In the genomic region with DNA sequence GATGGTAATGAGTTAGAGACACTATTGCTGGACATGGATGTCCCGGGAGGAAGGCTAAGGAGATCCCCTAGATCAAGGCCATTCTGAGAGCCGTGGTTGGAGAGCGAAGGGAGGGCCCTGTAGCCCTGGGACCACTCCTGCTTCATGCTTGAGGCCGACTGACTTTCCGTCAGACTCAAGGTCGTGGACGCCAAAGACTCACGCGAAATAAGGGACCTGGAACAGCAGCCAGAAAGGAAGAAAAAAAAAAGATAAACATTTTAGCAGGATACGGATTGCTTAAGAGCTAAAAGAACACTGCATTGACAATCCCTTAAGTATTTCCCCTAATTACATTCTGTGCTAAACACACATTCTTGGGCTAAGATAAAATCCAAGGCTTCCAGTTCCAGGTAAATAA, we compare ENCODE assay signal across 15 cellular contexts.
"Had no signal": no experiment of that assay in that cellular context is flagged by ENCODE, and none has a peak within 500 bp of the region (broad histone marks: within the 10 kb centered on the region; RNA-seq: fewer than 3 reads in every experiment).

No MANE protein-coding gene starts in this region.

- H3K9me3 ChIP-seq: colonic mucosa, left lung, pancreas, SK-N-SH, transverse colon had no signal

- H3K4me1 ChIP-seq: colonic mucosa had no signal

- H3K9me3 Mint-ChIP-seq: activated T-helper 1 cell treated with anti-CD3 and anti-CD28 coated beads, Interleukin-12 subunit alpha, Interleukin-12 subunit beta, Interleukin-2, Interleukin-4 antibody, amounts not matched to agents 30 ng/mL and 10 ng/mL and 1 ng/mL, durations not matched to agents 14 hours and 24 hours and 36 hours; stimulated activated naive B cell treated with anti-CD40 and anti-IgM and Interleukin-4, amounts not matched to agents 10 μg/mL and 1 μg/mL and 100 μg/mL, for 72 hours; T-cell had no signal

- H3K4me1 Mint-ChIP-seq: neural crest cell; stimulated activated naive B cell treated with anti-CD40 and anti-IgM and Interleukin-4, amounts not matched to agents 10 μg/mL and 1 μg/mL and 100 μg/mL, for 72 hours; T-cell had no signal

- H3K4me3 ChIP-seq: cardiac muscle cell, colonic mucosa, left lung, pancreas, transverse colon had no signal

- H3K27ac ChIP-seq: cardiac muscle cell, colonic mucosa, left lung, transverse colon had no signal

- H3K27me3 ChIP-seq: cardiac muscle cell, colonic mucosa, left lung, pancreas, transverse colon had no signal

- H3K4me2 ChIP-seq: SK-N-SH had no signal

- H3K36me3 ChIP-seq: cardiac muscle cell, colonic mucosa, left lung, transverse colon had no signal

- H3K9ac ChIP-seq: SK-N-SH had no signal

- ATAC-seq: left lung had no signal

- H3K36me3 Mint-ChIP-seq: stimulated activated naive B cell treated with anti-CD40 and anti-IgM and Interleukin-4, amounts not matched to agents 10 μg/mL and 1 μg/mL and 100 μg/mL, for 72 hours; T-cell had no signal

- H3K27ac Mint-ChIP-seq: activated T-helper 1 cell treated with anti-CD3 and anti-CD28 coated beads, Interleukin-12 subunit alpha, Interleukin-12 subunit beta, Interleukin-2, Interleukin-4 antibody, amounts not matched to agents 30 ng/mL and 10 ng/mL and 1 ng/mL, durations not matched to agents 14 hours and 24 hours and 36 hours; stimulated activated naive B cell treated with anti-CD40 and anti-IgM and Interleukin-4, amounts not matched to agents 10 μg/mL and 1 μg/mL and 100 μg/mL, for 72 hours; T-cell had no signal

- DNase-seq: activated CD4-positive, alpha-beta T cell treated with anti-CD3 and anti-CD28 coated beads, Interleukin-2, amount 50 U/mL, for 1 hour; activated naive CD4-positive, alpha-beta T cell; colonic mucosa; SHP77; stimulated activated CD4-positive, alpha-beta T cell treated with anti-CD3 and anti-CD28 coated beads, Interleukin-2, amount 100 ng/mL, for 48 hours; stimulated activated naive B cell treated with anti-CD40 and anti-IgM and Interleukin-4, amounts not matched to agents 10 μg/mL and 1 μg/mL and 100 μg/mL, for 72 hours; T-cell; T-helper 9 cell; transverse colon had no signal

- H3K4me3 Mint-ChIP-seq: activated T-helper 1 cell treated with anti-CD3 and anti-CD28 coated beads, Interleukin-12 subunit alpha, Interleukin-12 subunit beta, Interleukin-2, Interleukin-4 antibody, amounts not matched to agents 30 ng/mL and 10 ng/mL and 1 ng/mL, durations not matched to agents 14 hours and 24 hours and 36 hours; neural crest cell; stimulated activated naive B cell treated with anti-CD40 and anti-IgM and Interleukin-4, amounts not matched to agents 10 μg/mL and 1 μg/mL and 100 μg/mL, for 72 hours; T-cell had no signal
